In genomic region chr5:140244525-140245025, GRCh38 we compare ENCODE assay signal across 2 cellular contexts.
TF ChIP-seq lines count a peak whose summit lies in the region.

No MANE protein-coding gene starts in this region.

TF ChIP-seq in A549, 52 proteins besides CTCF, POLR2A, EP300 and RAD21:
- peak; percentile 92 for TF ChIP-seq SMC3 (IDR thresholded peaks at IDR 0.05)
- TF ChIP-seq, protein P1, sequence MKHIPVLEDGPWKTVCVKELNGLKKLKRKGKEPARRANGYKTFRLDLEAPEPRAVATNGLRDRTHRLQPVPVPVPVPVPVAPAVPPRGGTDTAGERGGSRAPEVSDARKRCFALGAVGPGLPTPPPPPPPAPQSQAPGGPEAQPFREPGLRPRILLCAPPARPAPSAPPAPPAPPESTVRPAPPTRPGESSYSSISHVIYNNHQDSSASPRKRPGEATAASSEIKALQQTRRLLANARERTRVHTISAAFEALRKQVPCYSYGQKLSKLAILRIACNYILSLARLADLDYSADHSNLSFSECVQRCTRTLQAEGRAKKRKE (CRISPR knock-in tag; IDR thresholded peaks at IDR 0.05; ENCODE audit: low read depth), result peak; percentile 26; the same call in 1 of the 2 replicates
- TF ChIP-seq CEBPB (IDR thresholded peaks at IDR 0.05), result no peak

TF ChIP-seq in H1, 55 proteins besides CTCF, POLR2A, EP300 and RAD21:
- peak; percentile 80 to 98; a peak in 3 of 4 replicates for TF ChIP-seq SIN3A (conservative IDR thresholded peaks at IDR 0.05 in 1 of 2, IDR thresholded peaks at IDR 0.05 in 1 of 2; ENCODE audit: low read depth in 1 of 2, low read length in 2 of 2)
- 0 out of 2 replicates have a peak, but pooled peaks have one; percentile 20 for TF ChIP-seq JUND (IDR thresholded peaks at IDR 0.05; ENCODE audit: low read length)
- peak; percentile 50; the same call in 1 of the 2 replicates for TF ChIP-seq CHD2 (IDR thresholded peaks at IDR 0.05; ENCODE audit: low read length)
- 0 out of 2 replicates have a peak, but pooled peaks have one; percentile 27 for TF ChIP-seq CEBPB (IDR thresholded peaks at IDR 0.05; ENCODE audit: low read depth, low read length)
- TF ChIP-seq GTF2F1 (IDR thresholded peaks at IDR 0.05; ENCODE audit: borderline replicate concordance, low read depth, low read length), result no peak
- TF ChIP-seq BCL11A (IDR thresholded peaks at IDR 0.05; ENCODE audit: low read depth in 2 of 2, low read length in 2 of 2), result no peak
- no peak for TF ChIP-seq KDM1A (IDR thresholded peaks at IDR 0.05; ENCODE audit: borderline replicate concordance, low read length)
- TF ChIP-seq CTBP2 (IDR thresholded peaks at IDR 0.05; ENCODE audit: borderline replicate concordance, insufficient read depth, insufficient read length, low read length), result no peak
- no peak for TF ChIP-seq SP2 (IDR thresholded peaks at IDR 0.05; ENCODE audit: low read length)
TF ChIP-seq in H1: peak in this region for 4.
